Comparison of ENCODE assay signal across 8 cellular contexts in the genomic region with DNA sequence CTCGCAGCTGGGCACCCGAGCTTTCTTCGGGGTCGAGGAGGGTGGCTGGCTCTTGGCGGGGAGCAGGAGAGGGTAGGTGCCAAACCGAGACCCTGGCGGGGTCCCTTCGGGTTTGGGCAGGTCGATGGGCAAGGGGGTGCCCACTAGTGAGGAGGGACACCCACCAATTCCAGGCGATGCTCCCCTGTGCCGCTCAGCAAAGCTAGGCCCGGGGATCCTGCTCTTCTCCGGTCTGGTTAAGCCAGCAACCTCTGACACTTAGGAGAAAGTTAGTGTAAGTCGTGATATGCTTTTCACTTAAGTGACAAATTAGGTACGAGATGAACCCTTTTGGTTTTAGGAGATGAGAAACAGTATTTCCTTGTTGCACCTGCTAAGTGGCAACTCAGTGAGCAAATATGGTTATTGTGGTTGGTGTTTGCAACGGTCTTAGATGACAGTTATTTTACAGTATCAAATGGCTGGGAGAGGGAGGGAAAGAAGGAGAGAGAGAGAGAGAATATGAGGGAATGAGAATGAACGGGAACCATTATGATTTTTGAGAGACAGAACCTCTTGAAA. TPM values are rescaled to one million over a fixed set of nuclear protein-coding genes. Genes with fewer than 3 reads are reported as not detected.
A peak's percentile ranks its signal among the peaks of the same experiment; 100 is the strongest.
DNase-seq lines count a peak whose midpoint lies in the region; ATAC-seq and TF ChIP-seq lines count a peak whose summit lies in the region.

No MANE protein-coding gene starts in this region.

- H3K4me1 ChIP-seq in mucosa of stomach (ENCODE audit: control insufficient read depth, insufficient read depth, low read length) (peaks cover 8% of the 10 kb centered on the region), aorta (ENCODE audit: control insufficient read depth in 1 of 2, insufficient read depth in 2 of 2, low read length in 2 of 2) (no peaks in the 10 kb centered on the region)

- peaks cover 26% of the 10 kb centered on the region for H3K79me2 ChIP-seq in SU-DHL-6 (ENCODE audit: insufficient read depth, low read length)

- H3K9me2 ChIP-seq in SU-DHL-6 (replicated peaks; ENCODE audit: insufficient read depth, low read length), result no peaks in the 10 kb centered on the region

- peak; percentile 43 for ATAC-seq in aorta (ENCODE audit: low FRiP score)

- no peaks in the 10 kb centered on the region for H4K20me1 ChIP-seq in SU-DHL-6 (ENCODE audit: low read depth, low read length)

- intact Hi-C loops in aorta (cut with DNase I), result loop anchor here (5.0 to 10.0 kb wide), 3 partner anchors 70 to 202 kb away; partner anchors contain the start of genes PIK3C2A (in 2 of the 2) and RPS13 (in 2 of the 2)

- H3K4me3 Mint-ChIP-seq in activated naive CD4-positive, alpha-beta T cell treated with anti-CD3 and anti-CD28 coated beads, Interleukin-2, amount 10 ng/mL, durations not matched to agents 7 days and 5 days, result peak overlapping the region; percentile 82

- peaks cover 14% of the 10 kb centered on the region for H3K36me3 Mint-ChIP-seq in activated naive CD4-positive, alpha-beta T cell treated with anti-CD3 and anti-CD28 coated beads, Interleukin-2, amount 10 ng/mL, durations not matched to agents 7 days and 5 days

- CTCF ChIA-PET in activated naive CD4-positive, alpha-beta T cell treated with anti-CD3 and anti-CD28 coated beads, Interleukin-2, amount 10 ng/mL, durations not matched to agents 7 days and 5 days (lab: Charles Lee), result interaction anchor here (1.2 kb wide), 1 partner anchor 77 kb away, joined by 4 read pairs; no protein-coding TSS in a partner anchor

- H3K27me3 Mint-ChIP-seq in activated naive CD4-positive, alpha-beta T cell treated with anti-CD3 and anti-CD28 coated beads, Interleukin-2, amount 10 ng/mL, durations not matched to agents 7 days and 5 days, result peaks cover 14% of the 10 kb centered on the region

- peak overlapping the region; percentile 84 for H3K4me2 ChIP-seq in SU-DHL-6 (ENCODE audit: low read depth, low read length, poor library complexity, severe bottlenecking)

- peaks cover 55% of the 10 kb centered on the region for H3K4me1 Mint-ChIP-seq in activated naive CD4-positive, alpha-beta T cell treated with anti-CD3 and anti-CD28 coated beads, Interleukin-2, amount 10 ng/mL, durations not matched to agents 7 days and 5 days

- H3K9me3 ChIP-seq in SU-DHL-6 (ENCODE audit: insufficient read depth, low read length) (no peaks in the 10 kb centered on the region), mucosa of stomach (ENCODE audit: control insufficient read depth, low read length) (no peaks in the 10 kb centered on the region), aorta (ENCODE audit: control insufficient read depth, low read length) (no peaks in the 10 kb centered on the region)

- H3K9ac ChIP-seq in SU-DHL-6 (ENCODE audit: low read length) (peak overlapping the region; percentile 70), mucosa of stomach (ENCODE audit: low read length) (peak overlapping the region; percentile 84)

- H3K9me3 Mint-ChIP-seq in activated naive CD4-positive, alpha-beta T cell treated with anti-CD3 and anti-CD28 coated beads, Interleukin-2, amount 10 ng/mL, durations not matched to agents 7 days and 5 days, result no peaks in the 10 kb centered on the region

- H3K27ac ChIP-seq in SU-DHL-6 (ENCODE audit: low read depth, low read length) (peak overlapping the region; percentile 82), aorta (ENCODE audit: low read depth in 1 of 2, low read length in 2 of 2) (peak overlapping the region; percentile 49 to 62)

- 0 to 1% methylated on average over 17 of the region's 17 CpGs for WGBS in aorta, 2 donors

- H2AFZ ChIP-seq in SU-DHL-6 (ENCODE audit: low read depth, low read length, severe bottlenecking), result peak overlapping the region; percentile 68

- peak overlapping the region; percentile 79 for H3K4me3 ChIP-seq in H7 (ENCODE audit: insufficient read depth, low read depth, low read length)
- H3K4me3 ChIP-seq in SU-DHL-6 (ENCODE audit: insufficient read depth, low read length, poor library complexity, severe bottlenecking), result peak overlapping the region; percentile 73
- H3K4me3 ChIP-seq in epithelial cell of proximal tubule (ENCODE audit: low read depth, low read length), result peak overlapping the region; percentile 89
- H3K4me3 ChIP-seq in mucosa of stomach (ENCODE audit: low read length), result peak overlapping the region; percentile 57
- peak overlapping the region; percentile 39 to 61 for H3K4me3 ChIP-seq in aorta (ENCODE audit: low read length in 2 of 2)

- H3K27ac Mint-ChIP-seq in activated naive CD4-positive, alpha-beta T cell treated with anti-CD3 and anti-CD28 coated beads, Interleukin-2, amount 10 ng/mL, durations not matched to agents 7 days and 5 days, result peak overlapping the region; percentile 93

- H3K36me3 ChIP-seq in H7 (replicated peaks; ENCODE audit: control insufficient read depth, insufficient read depth, low read length), result no peaks in the 10 kb centered on the region
- H3K36me3 ChIP-seq in SU-DHL-6 (ENCODE audit: low read length), result peaks cover 3% of the 10 kb centered on the region; the same call in 1 of the 2 replicates
- no peaks in the 10 kb centered on the region for H3K36me3 ChIP-seq in mucosa of stomach (ENCODE audit: control insufficient read depth, insufficient read depth, low read length)
- no peaks in the 10 kb centered on the region for H3K36me3 ChIP-seq in aorta (ENCODE audit: control insufficient read depth in 1 of 2, insufficient read depth in 2 of 2, low read length in 1 of 2)

- peaks cover 14% of the 10 kb centered on the region for H3F3A ChIP-seq in SU-DHL-6 (ENCODE audit: insufficient read depth)

- DNase-seq in activated naive CD4-positive, alpha-beta T cell treated with anti-CD3 and anti-CD28 coated beads, Interleukin-2, amount 10 ng/mL, durations not matched to agents 7 days and 5 days, result no peak
- no peak for DNase-seq in activated naive CD4-positive, alpha-beta T cell treated with anti-CD3 and anti-CD28 coated beads, Interleukin-2, amount 50 U/mL, for 16 hours
- DNase-seq in H7 (no peak), LHCN-M2 (ENCODE audit: low read depth) (peak; percentile 81), epithelial cell of proximal tubule (ENCODE audit: low read depth) (no peak), aorta (peak in 1 of 2 donors; percentile 83)

- H3K27me3 ChIP-seq in H7 (ENCODE audit: control insufficient read depth, insufficient read depth, low read length) (peaks cover 3% of the 10 kb centered on the region), SU-DHL-6 (ENCODE audit: low read length) (no peaks in the 10 kb centered on the region), mucosa of stomach (ENCODE audit: control insufficient read depth, insufficient read depth, low read length) (no peaks in the 10 kb centered on the region), aorta (ENCODE audit: control insufficient read depth in 1 of 2, insufficient read depth in 2 of 2, low read length in 1 of 2) (no peaks in the 10 kb centered on the region)

- TF ChIP-seq CTCF in SU-DHL-6 (IDR thresholded peaks at IDR 0.05; ENCODE audit: insufficient read depth, low read length, poor library complexity, severe bottlenecking) (no peak), epithelial cell of proximal tubule (conservative IDR thresholded peaks at IDR 0.05; ENCODE audit: low read depth, low read length) (no peak)

RNA-seq across cellular contexts. Expression of gene NUCB2, which starts 0.6 kb away (rescaled TPM):
- 4.1 and 4.9 TPM in 2 replicates for total RNA-seq in H7 (2014; rRNA removed; shearing (Covaris generic))
- 33.4 and 60.7 TPM in 2 replicates for total RNA-seq in LHCN-M2 (2014; rRNA removed)
- polyA plus RNA-seq in LHCN-M2 (2012), result 52.7 TPM
- total RNA-seq in epithelial cell of proximal tubule, result 22.0 and 31.5 TPM in 2 replicates
- 100 to 1,000 TPM; 108 to 130 TPM for total RNA-seq in aorta
- polyA plus RNA-seq in aorta, result 100 to 1,000 TPM; 119 to 121 TPM
